21 cellular contexts compared by ENCODE assay signal in the genomic region with DNA sequence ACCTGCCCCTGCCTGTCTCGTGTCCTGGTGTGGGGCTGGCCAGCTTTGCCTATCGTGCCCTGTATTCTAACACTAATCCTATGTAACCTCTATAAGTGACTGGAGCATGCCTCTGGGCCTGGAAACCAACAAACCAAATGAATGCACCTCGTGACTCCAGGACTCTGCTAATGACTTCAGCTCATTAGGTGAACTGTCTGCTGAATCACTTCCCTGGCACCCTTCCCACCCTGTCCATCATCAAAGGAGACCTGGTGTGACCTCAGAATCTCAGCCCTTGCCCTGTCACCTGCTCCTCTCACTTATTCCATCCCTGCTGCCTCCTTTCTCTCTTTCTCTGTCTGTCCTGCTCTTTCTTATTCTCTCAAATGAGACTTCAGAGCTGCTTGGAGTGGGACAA.
DNase-seq lines count a peak whose midpoint lies in the region; ATAC-seq and TF ChIP-seq lines count a peak whose summit lies in the region.
"Had no signal": no experiment of that assay in that cellular context is flagged by ENCODE, and none has a peak within 500 bp of the region (broad histone marks: within the 10 kb centered on the region; RNA-seq: fewer than 3 reads in every experiment).

No MANE protein-coding gene starts in this region.

- H3K27me3 ChIP-seq in dorsolateral prefrontal cortex, result peaks cover 0 to 6% (median 0%) of the 10 kb centered on the region in 45 donors
- H3K27me3 ChIP-seq: gastrocnemius medialis, Peyer's patch had no signal

- no peak overlapping the region for H3K4me3 ChIP-seq in dorsolateral prefrontal cortex
- H3K4me3 ChIP-seq: esophagus muscularis mucosa, gastrocnemius medialis, GM23248, lung, Peyer's patch had no signal

- no peak overlapping the region for H3K27ac ChIP-seq in dorsolateral prefrontal cortex
- H3K27ac ChIP-seq: esophagus muscularis mucosa, gastrocnemius medialis, GM23248, Peyer's patch, WERI-Rb-1 had no signal

- DNase-seq in Daoy (ENCODE audit: low read depth), result peak; percentile 15
- DNase-seq in HT-29 (ENCODE audit: low spot score), result peak; percentile 28
- peak; percentile 5 for DNase-seq in RPMI8226
- peak; percentile 65 for DNase-seq in mesenteric fat pad (ENCODE audit: low spot score)
- no peak for DNase-seq in MV-4-11 (lab: John Stamatoyannopoulos, UW)
- DNase-seq in dorsolateral prefrontal cortex, result no peak
- DNase-seq: activated CD4-positive, alpha-beta T cell treated with anti-CD3 and anti-CD28 coated beads, Interleukin-2, amount 50 U/mL, for 1 hour; CD4-positive, alpha-beta memory T cell; effector CD4-positive, alpha-beta T cell; gastrocnemius medialis; GM23248; hypothalamus; occipital lobe; Peyer's patch; SK-N-SH; stimulated activated CD4-positive, alpha-beta T cell treated with anti-CD3 and anti-CD28 coated beads, Interleukin-4, amount 100 ng/mL, for 1 hour; stimulated activated naive CD4-positive, alpha-beta T cell treated with Interleukin-2 at 50 U/mL for 16 hours; WERI-Rb-1 had no signal

- no peak for TF ChIP-seq CTCF in dorsolateral prefrontal cortex (IDR thresholded peaks at IDR 0.05 in 54 of 56, conservative IDR thresholded peaks at IDR 0.05 in 2 of 56; ENCODE audit: low read depth in 1 of 56, partially characterized antibody in 56 of 56)

- intact Hi-C loops in dorsolateral prefrontal cortex (cut with DNase I), result no loop called here

- no peak for ATAC-seq in GM21619 (IDR thresholded peaks at IDR 0.05; ENCODE audit: unreplicated experiment)
- ATAC-seq: gastrocnemius medialis had no signal

Comparison
In these comparisons a context has a peak if more than half of its experiments do, and no peak if none do; other contexts are left out.
1. DNase-seq: peak in Daoy (single experiment), HT-29 (single experiment), RPMI8226 (single experiment) and mesenteric fat pad (single experiment); none in MV-4-11 (single experiment) and dorsolateral prefrontal cortex (0 of 10).